In the genomic region with DNA sequence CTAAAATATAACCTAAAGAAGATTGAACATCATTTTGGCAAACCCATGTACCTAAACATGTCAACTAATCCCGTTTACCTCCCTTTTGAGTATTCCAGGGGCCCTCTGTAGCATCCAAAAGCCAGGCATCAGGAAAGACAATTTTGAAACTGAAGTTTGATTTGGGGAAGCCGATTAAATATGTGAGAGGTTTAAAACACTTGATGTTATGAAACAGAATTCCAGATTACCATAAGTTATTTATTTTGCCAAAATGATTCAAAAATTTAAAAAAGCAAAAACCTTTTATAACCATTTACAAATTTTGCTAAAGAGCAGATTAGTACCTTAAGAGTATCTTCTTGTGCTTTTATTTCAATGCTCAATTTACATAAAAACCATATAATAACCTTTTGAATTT, we compare ENCODE assay signal across 24 cellular contexts. TPM values are rescaled to one million over a fixed set of nuclear protein-coding genes. Genes with fewer than 3 reads are reported as not detected.
A peak's percentile ranks its signal among the peaks of the same experiment; 100 is the strongest.
DNase-seq lines count a peak whose midpoint lies in the region; FAIRE-seq and TF ChIP-seq lines count a peak whose summit lies in the region.
"Had no signal": no experiment of that assay in that cellular context is flagged by ENCODE, and none has a peak within 500 bp of the region (broad histone marks: within the 10 kb centered on the region; RNA-seq: fewer than 3 reads in every experiment).

No MANE protein-coding gene starts in this region.

- no peaks in the 10 kb centered on the region for H3K36me3 Mint-ChIP-seq in activated CD4-positive, alpha-beta T cell treated with anti-CD3 and anti-CD28 coated beads, Interleukin-2, amount 10 ng/mL, durations not matched to agents 24 days and 14 days (ENCODE audit: low read depth)
- H3K36me3 Mint-ChIP-seq: CD4-positive, alpha-beta memory T cell had no signal

- H3K9me3 ChIP-seq in BE2C: no peaks in the 10 kb centered on the region
- H3K9me3 ChIP-seq: A549 had no signal

- no peaks in the 10 kb centered on the region for H3K4me1 ChIP-seq in BE2C
- H3K4me1 ChIP-seq: A549 had no signal

- peak; percentile 34 for DNase-seq in activated CD4-positive, alpha-beta T cell treated with anti-CD3 and anti-CD28 coated beads, Interleukin-2, amount 10 ng/mL, durations not matched to agents 24 days and 14 days
- no peak for DNase-seq in activated CD4-positive, alpha-beta T cell treated with anti-CD3 and anti-CD28 coated beads, Interleukin-2, amount 50 U/mL, for 4 hours
- DNase-seq in HL-60 (ENCODE audit: low read depth in 1 of 2, low spot score in 1 of 2) (no peak), BE2C (no peak), NCI-H345 treated with DMSO at 0.1 percent for 48 hours (lab: John Stamatoyannopoulos, UW; ENCODE audit: unreplicated experiment) (no peak), D341Med (ENCODE audit: low spot score) (no peak)
- DNase-seq in central memory CD4-positive, alpha-beta T cell: no peak
- DNase-seq: ACHN; AML-193; C1 segment of cervical spinal cord; CD4-positive, alpha-beta memory T cell; COR-L47; DMS53; DMS79 treated with DMSO at 0.1 percent for 48 hours; GM23248; H7; HCEC 1CT had no signal

- no peaks in the 10 kb centered on the region for H3K27me3 ChIP-seq in HL-60 (ENCODE audit: insufficient read depth, poor library complexity, severe bottlenecking)
- no peaks in the 10 kb centered on the region for H3K27me3 ChIP-seq in BE2C

- H3K27ac ChIP-seq in HL-60 (replicated peaks): peak overlapping the region; percentile 33; the same call in 1 of the 2 replicates
- H3K27ac ChIP-seq: 22Rv1, A549, GM23248 had no signal

- intact Hi-C loops in activated CD4-positive, alpha-beta T cell treated with anti-CD3 and anti-CD28 coated beads, Interleukin-2, amount 10 ng/mL, durations not matched to agents 24 days and 14 days (cut with micrococcal nuclease): no loop called here

- no peak overlapping the region for H3K27ac Mint-ChIP-seq in activated CD4-positive, alpha-beta T cell treated with anti-CD3 and anti-CD28 coated beads, Interleukin-2, amount 10 ng/mL, durations not matched to agents 24 days and 14 days
- H3K27ac Mint-ChIP-seq: CD4-positive, alpha-beta memory T cell had no signal

- peak; percentile 70 for FAIRE-seq in islet of Langerhans (lab: Jason Lieb, UNC)
- FAIRE-seq: A549, GM12892, H1 had no signal

- no peak overlapping the region for H3K4me3 ChIP-seq in HL-60 (replicated peaks; ENCODE audit: insufficient read depth, low read length)
- H3K4me3 ChIP-seq in BE2C (ENCODE audit: low read depth, low read length): no peak overlapping the region
- H3K4me3 ChIP-seq: A549, GM23248 had no signal

- TF ChIP-seq CTCF in HL-60 (IDR thresholded peaks at IDR 0.05; ENCODE audit: insufficient read depth, low read length) (no peak), BE2C (IDR thresholded peaks at IDR 0.05; ENCODE audit: low read depth, low read length) (no peak)

- peaks cover 3% of the 10 kb centered on the region for H3K9me3 Mint-ChIP-seq in activated CD4-positive, alpha-beta T cell treated with anti-CD3 and anti-CD28 coated beads, Interleukin-2, amount 10 ng/mL, durations not matched to agents 24 days and 14 days

- H3K4me3 Mint-ChIP-seq in activated CD4-positive, alpha-beta T cell treated with anti-CD3 and anti-CD28 coated beads, Interleukin-2, amount 10 ng/mL, durations not matched to agents 24 days and 14 days: no peak overlapping the region
- H3K4me3 Mint-ChIP-seq: CD4-positive, alpha-beta memory T cell had no signal

- H3K36me3 ChIP-seq in BE2C: no peaks in the 10 kb centered on the region

- H3K27me3 Mint-ChIP-seq in activated CD4-positive, alpha-beta T cell treated with anti-CD3 and anti-CD28 coated beads, Interleukin-2, amount 10 ng/mL, durations not matched to agents 24 days and 14 days: no peaks in the 10 kb centered on the region
- H3K27me3 Mint-ChIP-seq: CD4-positive, alpha-beta memory T cell had no signal

- peaks cover 15% of the 10 kb centered on the region for H3K4me1 Mint-ChIP-seq in activated CD4-positive, alpha-beta T cell treated with anti-CD3 and anti-CD28 coated beads, Interleukin-2, amount 10 ng/mL, durations not matched to agents 24 days and 14 days
- H3K4me1 Mint-ChIP-seq: CD4-positive, alpha-beta memory T cell had no signal

RNA-seq across cellular contexts. Expression of a gene that starts 23.3 kb away (rescaled TPM):
- not detected in 2 replicates for total RNA-seq in activated CD4-positive, alpha-beta T cell treated with anti-CD3 and anti-CD28 coated beads, Interleukin-2, amount 10 ng/mL, durations not matched to agents 24 days and 14 days
- 0.79 TPM for polyA plus RNA-seq in BE2C (2012; ENCODE audit: insufficient read depth, insufficient read length, low read depth)
- total RNA-seq: CD4-positive, alpha-beta memory T cell; G401; GM23248 had no signal
- polyA plus RNA-seq: A549; BJ; CD4-positive, alpha-beta memory T cell; GM23248 had no signal
